8 cellular contexts compared by ENCODE assay signal in the genomic region with DNA sequence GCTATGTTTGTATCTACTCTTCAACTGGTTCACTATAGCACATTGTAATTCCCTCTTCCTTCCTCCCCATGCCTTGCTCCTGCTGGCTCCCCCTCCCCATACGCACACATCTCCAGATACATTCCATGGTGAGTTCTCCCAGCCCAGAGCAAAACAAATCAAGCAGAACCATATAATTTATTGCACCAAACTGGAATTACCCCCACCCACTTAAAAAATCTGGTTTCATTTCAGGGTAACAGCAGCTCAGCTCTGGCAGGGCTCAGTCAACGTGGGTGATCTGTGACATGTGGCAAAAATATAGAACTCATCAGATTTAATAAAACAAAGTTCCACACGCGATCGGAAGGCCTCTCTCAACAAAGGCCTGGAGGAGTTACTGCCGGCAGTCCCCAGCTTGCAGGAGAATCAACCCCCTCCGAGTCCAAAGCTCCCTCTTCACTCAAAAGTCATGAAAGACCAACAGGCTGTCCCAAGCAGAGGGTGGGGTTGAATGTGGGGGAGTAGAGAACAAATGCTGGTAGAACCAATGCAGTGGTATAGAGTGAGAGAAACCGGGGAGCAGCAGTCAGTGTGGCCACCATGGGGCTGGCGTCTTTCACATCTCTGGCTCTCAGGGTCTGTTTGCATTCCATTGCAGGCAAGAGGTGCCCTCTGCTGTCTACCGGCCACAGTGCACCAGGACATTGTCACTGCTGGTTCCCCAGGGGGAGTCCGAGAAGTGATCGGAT.
DNase-seq lines count a peak whose midpoint lies in the region; ATAC-seq and TF ChIP-seq lines count a peak whose summit lies in the region.

No MANE protein-coding gene starts in this region.

- no peaks in the 10 kb centered on the region for H3K36me3 Mint-ChIP-seq in type B pancreatic cell

- H3K4me3 ChIP-seq in astrocyte of the cerebellum (ENCODE audit: low read depth, low read length) (no peak overlapping the region), esophagus squamous epithelium (no peak overlapping the region)

- H3K27me3 ChIP-seq in esophagus squamous epithelium = no peaks in the 10 kb centered on the region

- no peaks in the 10 kb centered on the region for H3K9me3 Mint-ChIP-seq in type B pancreatic cell

- intact Hi-C loops in esophagus squamous epithelium (cut with DNase I) = no loop called here

- H3K9me3 ChIP-seq in esophagus squamous epithelium = no peaks in the 10 kb centered on the region

- H3K4me1 Mint-ChIP-seq in type B pancreatic cell (ENCODE audit: unreplicated experiment) = no peaks in the 10 kb centered on the region

- DNase-seq in ELR (ENCODE audit: low read depth) = peak; percentile 68
- DNase-seq in LHCN-M2 (ENCODE audit: low read depth) = peak; percentile 57
- DNase-seq in astrocyte of the cerebellum (ENCODE audit: low read depth) = no peak
- DNase-seq in iPS-NIHi7 (ENCODE audit: extremely low spot score) = peak; percentile 84
- DNase-seq in type B pancreatic cell (ENCODE audit: extremely low spot score, unreplicated experiment) = no peak
- DNase-seq in esophagus squamous epithelium (lab: John Stamatoyannopoulos, UW) = no peak
- DNase-seq in NCI-H1694 treated with DMSO at 0.1 percent for 48 hours (lab: John Stamatoyannopoulos, UW) = no peak

- H3K36me3 ChIP-seq in esophagus squamous epithelium = no peaks in the 10 kb centered on the region

- TF ChIP-seq CTCF in astrocyte of the cerebellum (IDR thresholded peaks at IDR 0.05; ENCODE audit: low read depth, low read length, missing control alignments) (peak; percentile 72), type B pancreatic cell (conservative IDR thresholded peaks at IDR 0.05) (peak; percentile 70), esophagus squamous epithelium (IDR thresholded peaks at IDR 0.05) (peak in 2 of 6 experiments; percentile 17 to 20)

- ATAC-seq in GM21360 (IDR thresholded peaks at IDR 0.05; ENCODE audit: unreplicated experiment) = peak; percentile 72

- H3K4me1 ChIP-seq in esophagus squamous epithelium = no peaks in the 10 kb centered on the region

- peaks cover 16% of the 10 kb centered on the region for H3K27me3 Mint-ChIP-seq in type B pancreatic cell

- no peak for TF ChIP-seq POLR2A in esophagus squamous epithelium (IDR thresholded peaks at IDR 0.05)

- 38 to 39% methylated on average over 9 to 12 of the region's 12 CpGs for whole genome bisulfite sequencing in esophagus squamous epithelium, 2 donors

- no peak overlapping the region for H3K4me3 Mint-ChIP-seq in type B pancreatic cell

- no peak overlapping the region for H3K27ac Mint-ChIP-seq in type B pancreatic cell

- no peak overlapping the region for H3K27ac ChIP-seq in esophagus squamous epithelium

- in situ Hi-C loops in astrocyte of the cerebellum (cut with HindIII; ENCODE audit: low sequenced_read_pairs) = no loop called here

Comparison
In these comparisons a context has a peak if more than half of its experiments do, and no peak if none do; other contexts are left out.
1. DNase-seq: peak in ELR (single experiment), LHCN-M2 (single experiment) and iPS-NIHi7 (single experiment); none in astrocyte of the cerebellum (single experiment), type B pancreatic cell (single experiment), esophagus squamous epithelium (single experiment) and NCI-H1694 treated with DMSO at 0.1 percent for 48 hours (single experiment).